Comparison of ENCODE assay signal across 24 cellular contexts in genomic region chr2:36963734-36964133, GRCh38. TPM values are rescaled to one million over a fixed set of nuclear protein-coding genes. Genes with fewer than 3 reads are reported as not detected.
DNase-seq lines count a peak whose midpoint lies in the region; ATAC-seq and TF ChIP-seq lines count a peak whose summit lies in the region.
"Had no signal": no experiment of that assay in that cellular context is flagged by ENCODE, and none has a peak within 500 bp of the region (broad histone marks: within the 10 kb centered on the region; RNA-seq: fewer than 3 reads in every experiment).

No MANE protein-coding gene starts in this region.

- H4K20me1 ChIP-seq in PC-3 (ENCODE audit: low read length): no peaks in the 10 kb centered on the region; the same call in 1 of the 2 replicates

- peaks cover 68% of the 10 kb centered on the region for H3K4me1 Mint-ChIP-seq in activated naive CD4-positive, alpha-beta T cell treated with anti-CD3 and anti-CD28 coated beads, Interleukin-2, amount 50 U/mL, for 24 hours
- peaks cover 62% of the 10 kb centered on the region for H3K4me1 Mint-ChIP-seq in endodermal cell

- no peak overlapping the region for H2AFZ ChIP-seq in PC-3 (ENCODE audit: low read length)
- no peak overlapping the region for H2AFZ ChIP-seq in trophoblast cell (ENCODE audit: insufficient read depth, low read length, poor library complexity)

- H3K23ac ChIP-seq in trophoblast cell (ENCODE audit: low read length): no peak overlapping the region

- ATAC-seq in PC-3 (no peak), GM21528 (IDR thresholded peaks at IDR 0.05; ENCODE audit: low FRiP score, unreplicated experiment) (no peak)
- ATAC-seq: gastroesophageal sphincter, left lung had no signal

- TF ChIP-seq CTCF in PC-3 (conservative IDR thresholded peaks at IDR 0.05; ENCODE audit: low read depth, low read length) (no peak), endodermal cell (conservative IDR thresholded peaks at IDR 0.05) (no peak), transverse colon (IDR thresholded peaks at IDR 0.05) (no peak)

- H3K18ac ChIP-seq in trophoblast cell (ENCODE audit: low read length): peak overlapping the region; percentile 82

- H3K79me1 ChIP-seq in trophoblast cell (ENCODE audit: low read length): peaks cover 18% of the 10 kb centered on the region

- no peak for DNase-seq in activated naive CD4-positive, alpha-beta T cell (lab: John Stamatoyannopoulos, UW)
- DNase-seq in PC-3 (no peak), endodermal cell (no peak), trophoblast cell (peak in 1 of 2 donors; percentile 21), transverse colon (no peak)
- no peak for DNase-seq in activated CD4-positive, alpha-beta T cell treated with anti-CD3 and anti-CD28 coated beads for 48 hours
- DNase-seq: activated CD4-positive, alpha-beta memory T cell treated with anti-CD3 and anti-CD28 coated beads, Interleukin-2, amount 10 ng/mL, durations not matched to agents 7 days and 5 days; activated naive CD4-positive, alpha-beta T cell treated with anti-CD3 and anti-CD28 coated beads for 36 hours; activated T-cell treated with anti-CD3 and anti-CD28 coated beads for 4 hours; BE2C; GDM1; left lung; MM.1S; NCI-H146; NCI-H2227 treated with DMSO at 0.1 percent for 48 hours; nucleus accumbens; retina; Right ventricle myocardium superior; stimulated activated CD8-positive, alpha-beta memory T cell treated with anti-CD3 and anti-CD28 coated beads, Interleukin-4, amount 100 ng/mL, for 48 hours had no signal

- H3K4me1 ChIP-seq in PC-3 (ENCODE audit: insufficient read depth, low read length): peaks cover 37% of the 10 kb centered on the region
- no peaks in the 10 kb centered on the region for H3K4me1 ChIP-seq in endodermal cell (ENCODE audit: control insufficient read depth, insufficient read depth, low read length)
- peaks cover 10 to 12% of the 10 kb centered on the region in 2 experiments for H3K4me1 ChIP-seq in trophoblast cell (ENCODE audit: control insufficient read depth in 1 of 2, insufficient read depth in 2 of 2, low read length in 2 of 2)
- H3K4me1 ChIP-seq in transverse colon: peaks cover 0 to 65% (median 20%) of the 10 kb centered on the region in 4 donors

- no peaks in the 10 kb centered on the region for H3K27me3 ChIP-seq in PC-3 (ENCODE audit: low read length)
- H3K27me3 ChIP-seq in endodermal cell (ENCODE audit: control insufficient read depth, insufficient read depth, low read length, poor library complexity, severe bottlenecking): no peaks in the 10 kb centered on the region
- H3K27me3 ChIP-seq in trophoblast cell (ENCODE audit: insufficient read depth, low read length): no peaks in the 10 kb centered on the region
- H3K27me3 ChIP-seq in transverse colon: no peaks in the 10 kb centered on the region
- H3K27me3 ChIP-seq: BE2C, gastroesophageal sphincter, left lung had no signal

- 90% methylated on average over 4 of the region's 4 CpGs; no CpG with 5 or more reads in 1 of the 2 experiments for WGBS in endodermal cell (ENCODE audit: insufficient coverage in 1 of 2, insufficient read length in 1 of 2), 2 experiments
- no CpG with 5 or more reads among the region's 4 CpGs for WGBS in trophoblast cell (ENCODE audit: extremely low coverage, insufficient coverage, insufficient read length)
- WGBS in transverse colon (ENCODE audit: low coverage in 1 of 2), 2 donors: 87 to 92% methylated on average over 2 to 4 of the region's 4 CpGs

- peak overlapping the region; percentile 56 for H3K4ac ChIP-seq in trophoblast cell (ENCODE audit: low read depth, low read length)

- peak overlapping the region; percentile 66 for H2BK5ac ChIP-seq in trophoblast cell (ENCODE audit: low read depth, low read length, poor library complexity)

- peak overlapping the region; percentile 44 for H3K4me3 Mint-ChIP-seq in activated naive CD4-positive, alpha-beta T cell treated with anti-CD3 and anti-CD28 coated beads, Interleukin-2, amount 50 U/mL, for 24 hours
- peak overlapping the region; percentile 94 for H3K4me3 Mint-ChIP-seq in endodermal cell
- H3K4me3 Mint-ChIP-seq: activated naive CD4-positive, alpha-beta T cell treated with anti-CD3 and anti-CD28 coated beads for 36 hours had no signal

- H4K91ac ChIP-seq in trophoblast cell (ENCODE audit: low read depth, low read length): peak overlapping the region; percentile 75

- H2AK5ac ChIP-seq in trophoblast cell (ENCODE audit: low read length): no peak overlapping the region

- H3K4me3 ChIP-seq in PC-3 (ENCODE audit: low read length) (no peak overlapping the region), endodermal cell (ENCODE audit: low read length) (peak overlapping the region; percentile 96), trophoblast cell (ENCODE audit: low read depth, low read length) (no peak overlapping the region), transverse colon (no peak overlapping the region)
- H3K4me3 ChIP-seq: gastroesophageal sphincter, left lung had no signal

- H3K4me2 ChIP-seq in PC-3 (ENCODE audit: low read length) (peak overlapping the region; percentile 95), trophoblast cell (ENCODE audit: low read length) (no peak overlapping the region)

- no peak for TF ChIP-seq POLR2A in transverse colon (IDR thresholded peaks at IDR 0.05)

- H3F3A ChIP-seq in PC-3 (ENCODE audit: low read length, unreplicated experiment): no peaks in the 10 kb centered on the region

- no peaks in the 10 kb centered on the region for H3K9me2 ChIP-seq in PC-3 (replicated peaks; ENCODE audit: low read length)

- H3K9ac ChIP-seq in PC-3 (ENCODE audit: low read length) (no peak overlapping the region), endodermal cell (ENCODE audit: extremely low read depth, low read length, poor library complexity, severe bottlenecking) (no peak overlapping the region), trophoblast cell (ENCODE audit: low read length) (no peak overlapping the region)

- peak overlapping the region; percentile 78 for H2BK120ac ChIP-seq in trophoblast cell (ENCODE audit: insufficient read depth, low read length, poor library complexity)

- no peak overlapping the region for H3K14ac ChIP-seq in trophoblast cell (ENCODE audit: low read length)

- H3K27ac ChIP-seq in PC-3 (ENCODE audit: low read length) (no peak overlapping the region), endodermal cell (ENCODE audit: low read depth, low read length) (no peak overlapping the region), trophoblast cell (ENCODE audit: low read depth, low read length) (peak overlapping the region; percentile 35), transverse colon (no peak overlapping the region)
- H3K27ac ChIP-seq: gastroesophageal sphincter, left lung had no signal

- H3K9me3 Mint-ChIP-seq in activated naive CD4-positive, alpha-beta T cell treated with anti-CD3 and anti-CD28 coated beads, Interleukin-2, amount 50 U/mL, for 24 hours: no peaks in the 10 kb centered on the region
- H3K9me3 Mint-ChIP-seq in endodermal cell: no peaks in the 10 kb centered on the region
- H3K9me3 Mint-ChIP-seq: activated CD4-positive, alpha-beta memory T cell treated with anti-CD3 and anti-CD28 coated beads, Interleukin-2, amount 10 ng/mL, durations not matched to agents 7 days and 5 days; activated naive CD4-positive, alpha-beta T cell treated with anti-CD3 and anti-CD28 coated beads for 36 hours; central memory CD8-positive, alpha-beta T cell; IgD-negative memory B cell had no signal

- peak overlapping the region; percentile 63 for H4K8ac ChIP-seq in trophoblast cell (ENCODE audit: low read depth, low read length)

- H3K27ac Mint-ChIP-seq in activated naive CD4-positive, alpha-beta T cell treated with anti-CD3 and anti-CD28 coated beads, Interleukin-2, amount 50 U/mL, for 24 hours: no peak overlapping the region
- peak overlapping the region; percentile 52 for H3K27ac Mint-ChIP-seq in endodermal cell
- H3K27ac Mint-ChIP-seq: activated CD4-positive, alpha-beta memory T cell treated with anti-CD3 and anti-CD28 coated beads, Interleukin-2, amount 10 ng/mL, durations not matched to agents 7 days and 5 days; activated naive CD4-positive, alpha-beta T cell treated with anti-CD3 and anti-CD28 coated beads for 36 hours had no signal

- H3K9me3 ChIP-seq in PC-3 (ENCODE audit: low read length) (no peaks in the 10 kb centered on the region), endodermal cell (ENCODE audit: control insufficient read depth, low read length) (no peaks in the 10 kb centered on the region), trophoblast cell (ENCODE audit: insufficient read depth, low read depth, low read length) (no peaks in the 10 kb centered on the region), transverse colon (no peaks in the 10 kb centered on the region)
- H3K9me3 ChIP-seq: BE2C, gastroesophageal sphincter, left lung had no signal

- no peak for TF ChIP-seq EP300 in transverse colon (IDR thresholded peaks at IDR 0.05; ENCODE audit: low read depth)

- H3K36me3 Mint-ChIP-seq in activated naive CD4-positive, alpha-beta T cell treated with anti-CD3 and anti-CD28 coated beads, Interleukin-2, amount 50 U/mL, for 24 hours: no peaks in the 10 kb centered on the region
- no peaks in the 10 kb centered on the region for H3K36me3 Mint-ChIP-seq in endodermal cell (ENCODE audit: low read depth)

- H3K79me2 ChIP-seq in PC-3 (ENCODE audit: low read length): peaks cover 70% of the 10 kb centered on the region
- peaks cover 19% of the 10 kb centered on the region for H3K79me2 ChIP-seq in trophoblast cell (ENCODE audit: control insufficient read depth, insufficient read depth, low read length, poor library complexity)

- no peak overlapping the region for H4K12ac ChIP-seq in trophoblast cell (ENCODE audit: low read depth, low read length)

- POLR2A ChIA-PET in PC-3 (lab: Charles Lee; ENCODE audit: unreplicated experiment): no interaction called here

- intact Hi-C loops in PC-3 (cut with micrococcal nuclease): no loop called here
- intact Hi-C loops in transverse colon (cut with DNase I; ENCODE audit: low total_unique reads): no loop called here

- H3K27me3 Mint-ChIP-seq in activated naive CD4-positive, alpha-beta T cell treated with anti-CD3 and anti-CD28 coated beads, Interleukin-2, amount 50 U/mL, for 24 hours: no peaks in the 10 kb centered on the region
- H3K27me3 Mint-ChIP-seq in endodermal cell (ENCODE audit: insufficient read depth): no peaks in the 10 kb centered on the region
- H3K27me3 Mint-ChIP-seq: activated CD4-positive, alpha-beta memory T cell treated with anti-CD3 and anti-CD28 coated beads, Interleukin-2, amount 10 ng/mL, durations not matched to agents 7 days and 5 days; central memory CD8-positive, alpha-beta T cell; IgD-negative memory B cell had no signal

- CTCF ChIA-PET in PC-3 (lab: Charles Lee): no interaction called here

- H3K36me3 ChIP-seq in PC-3 (ENCODE audit: low read depth, low read length) (no peaks in the 10 kb centered on the region), endodermal cell (ENCODE audit: control insufficient read depth, insufficient read depth, low read length) (peaks cover under 1% of the 10 kb centered on the region), trophoblast cell (ENCODE audit: control insufficient read depth in 1 of 2, insufficient read depth in 2 of 2, low read length in 2 of 2) (no peaks in the 10 kb centered on the region), transverse colon (no peaks in the 10 kb centered on the region)
- H3K36me3 ChIP-seq: BE2C, gastroesophageal sphincter, left lung had no signal

- H2BK12ac ChIP-seq in trophoblast cell (ENCODE audit: low read length): peak overlapping the region; percentile 42

- no TSS peak for BruUV-seq in PC-3 (replicated peaks; lab: Mats Ljungman, UMichigan)

- in situ Hi-C loops in transverse colon (cut with MboI; ENCODE audit: low pct_ligation_motif_present in 1 of 4, low pct_unique_long_range_greater_than_20kb in 1 of 4, low sequenced_read_pairs in 3 of 4): no loop called here

RNA-seq across cellular contexts. Expression of gene STRN, which starts 2.6 kb away (rescaled TPM):
- total RNA-seq in PC-3 (2014; rRNA removed) (12.9 and 18.9 TPM in 2 replicates), endodermal cell (10 to 100 TPM; 44.0 to 50.6 TPM), transverse colon (10 to 100 TPM; 23.6 to 30.6 (median 25.3) TPM)
- polyA plus RNA-seq in endodermal cell (2013, experiment 1 of 2): 17.1 TPM
- 16.8 TPM for polyA plus RNA-seq in endodermal cell (2013, experiment 2 of 2)
- polyA plus RNA-seq in trophoblast cell (2013): 24.2 and 24.7 TPM in 2 replicates
